In the genomic region with DNA sequence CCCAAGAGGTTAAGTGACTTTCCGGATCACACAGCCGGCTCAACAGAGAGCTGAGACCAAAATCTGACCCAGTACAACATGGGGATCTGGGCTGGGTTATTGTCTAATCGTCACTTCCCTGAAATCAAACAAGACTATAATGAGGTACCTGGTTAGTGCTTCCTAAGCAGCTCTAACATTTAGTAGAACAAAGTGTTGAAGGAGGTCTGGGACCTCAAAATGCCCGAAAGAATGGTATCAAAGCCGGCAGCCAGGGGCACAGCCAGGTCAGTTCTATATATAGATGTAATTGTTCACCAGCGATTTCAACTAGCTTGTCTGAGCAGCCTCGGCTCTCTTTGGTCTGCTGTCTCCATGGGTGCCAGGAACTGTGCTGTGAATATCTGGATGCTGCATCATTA, we compare ENCODE assay signal across 13 cellular contexts.
"Had no signal": no experiment of that assay in that cellular context is flagged by ENCODE, and none has a peak within 500 bp of the region (broad histone marks: within the 10 kb centered on the region; RNA-seq: fewer than 3 reads in every experiment).

No MANE protein-coding gene starts in this region.

- FAIRE-seq: endometrium, urothelium cell line had no signal

- H3K4me1 ChIP-seq: foreskin keratinocyte, stomach had no signal

- H3K4me3 ChIP-seq: dorsolateral prefrontal cortex, esophagus muscularis mucosa, stomach, thoracic aorta had no signal

- DNase-seq: activated CD4-positive, alpha-beta T cell treated with anti-CD3 and anti-CD28 coated beads for 1 hour; activated CD4-positive, alpha-beta T cell treated with anti-CD3 and anti-CD28 coated beads, Interleukin-2, amount 50 U/mL, for 48 hours; activated naive CD4-positive, alpha-beta T cell; dorsolateral prefrontal cortex; foreskin keratinocyte; mammary epithelial cell; naive thymus-derived CD4-positive, alpha-beta T cell; stomach; T1000 had no signal

- ATAC-seq: foreskin keratinocyte; naive thymus-derived CD4-positive, alpha-beta T cell had no signal

- H3K27me3 ChIP-seq: esophagus muscularis mucosa, foreskin keratinocyte had no signal

- H3K36me3 ChIP-seq: esophagus muscularis mucosa, stomach, thoracic aorta had no signal

- H3K27ac ChIP-seq: dorsolateral prefrontal cortex, esophagus muscularis mucosa, foreskin keratinocyte, stomach, thoracic aorta had no signal
